In genomic region chr7:14734839-14735321, GRCh38 we compare ENCODE assay signal across 12 cellular contexts.
A peak's percentile ranks its signal among the peaks of the same experiment; 100 is the strongest.
DNase-seq lines count a peak whose midpoint lies in the region; ATAC-seq, FAIRE-seq and TF ChIP-seq lines count a peak whose summit lies in the region.
"Had no signal": no experiment of that assay in that cellular context is flagged by ENCODE, and none has a peak within 500 bp of the region (broad histone marks: within the 10 kb centered on the region; RNA-seq: fewer than 3 reads in every experiment).

No MANE protein-coding gene starts in this region.

- no peak overlapping the region for H3K4me2 ChIP-seq in mammary epithelial cell (ENCODE audit: insufficient read depth, low read depth, low read length)

- peak overlapping the region; percentile 42 for H3K4me3 ChIP-seq in HUES64 (ENCODE audit: low read length)
- no peak overlapping the region for H3K4me3 ChIP-seq in mammary epithelial cell (replicated peaks in 1 of 3; ENCODE audit: insufficient read depth in 1 of 3, low read depth in 2 of 3, low read length in 3 of 3)
- H3K4me3 ChIP-seq: skin epidermis had no signal

- peak in 1 of 2 donors; percentile 41 for TF ChIP-seq CTCF in mammary epithelial cell (conservative IDR thresholded peaks at IDR 0.05 in 1 of 2, IDR thresholded peaks at IDR 0.05 in 1 of 2; ENCODE audit: extremely low read depth in 1 of 2, insufficient read depth in 1 of 2, low read depth in 1 of 2, low read length in 2 of 2)

- H3K9ac ChIP-seq in HUES64 (ENCODE audit: low read depth, low read length), result peak overlapping the region; percentile 11; the same call in 1 of the 2 replicates
- H3K9ac ChIP-seq in mammary epithelial cell (ENCODE audit: insufficient read depth, low read length), result no peak overlapping the region

- no peaks in the 10 kb centered on the region for H3K27me3 ChIP-seq in HUES64 (ENCODE audit: insufficient read depth, low read length)
- no peaks in the 10 kb centered on the region for H3K27me3 ChIP-seq in mammary epithelial cell (ENCODE audit: insufficient read depth, low read length)

- ATAC-seq in GM19023 (IDR thresholded peaks at IDR 0.05; ENCODE audit: unreplicated experiment) (no peak), GM21526 (IDR thresholded peaks at IDR 0.05; ENCODE audit: low FRiP score, unreplicated experiment) (no peak)
- ATAC-seq: activated T-cell treated with anti-CD3 and anti-CD28 coated beads, Interleukin-2, amount 50 U/mL, for 72 hours had no signal

- WGBS in HUES64, result 19% methylated on average over 9 of the region's 9 CpGs
- WGBS in mammary epithelial cell (ENCODE audit: low coverage, missing lambda C conversion rate), result 22% methylated on average over 3 of the region's 9 CpGs

- intact Hi-C loops in mammary epithelial cell (cut with micrococcal nuclease), result no loop called here

- peak overlapping the region; percentile 27 for H2AFZ ChIP-seq in mammary epithelial cell (ENCODE audit: low read depth, low read length)

- no peaks in the 10 kb centered on the region for H3K79me2 ChIP-seq in mammary epithelial cell (ENCODE audit: insufficient read depth, low read length)

- H3K4me1 ChIP-seq in HUES64 (ENCODE audit: insufficient read depth, low read length) (no peaks in the 10 kb centered on the region), mammary epithelial cell (ENCODE audit: insufficient read depth, low read length) (peaks cover 7% of the 10 kb centered on the region)

- no peaks in the 10 kb centered on the region for H4K20me1 ChIP-seq in mammary epithelial cell (ENCODE audit: insufficient read depth, low read length)

- dilution Hi-C loops in mammary epithelial cell (cut with HindIII; ENCODE audit: low sequenced_read_pairs), result no loop called here

- no peaks in the 10 kb centered on the region for H3K9me3 ChIP-seq in HUES64 (ENCODE audit: insufficient read depth, low read depth, low read length)
- H3K9me3 ChIP-seq in mammary epithelial cell (replicated peaks; ENCODE audit: insufficient read depth, low read length), result no peaks in the 10 kb centered on the region

- FAIRE-seq in urothelium cell line (lab: Jason Lieb, UNC), result no peak
- FAIRE-seq: frontal cortex had no signal

- CTCF ChIA-PET in mammary epithelial cell (lab: Charles Lee; ENCODE audit: low non-redundant PET), result no interaction called here

- H3K27ac ChIP-seq in HUES64 (ENCODE audit: low read depth, low read length) (no peak overlapping the region), mammary epithelial cell (ENCODE audit: insufficient read depth, low read depth, low read length) (no peak overlapping the region)
- H3K27ac ChIP-seq: skin epidermis had no signal

- H3K36me3 ChIP-seq in HUES64 (ENCODE audit: insufficient read depth, low read length) (no peaks in the 10 kb centered on the region), mammary epithelial cell (ENCODE audit: insufficient read depth, low read length) (no peaks in the 10 kb centered on the region)

- BruUV-seq in mammary epithelial cell (replicated peaks; lab: Mats Ljungman, UMichigan), result no TSS peak

- peak; percentile 11 for DNase-seq in COR-L47 (lab: John Stamatoyannopoulos, UW)
- DNase-seq in mammary epithelial cell, result no peak
- peak; percentile 92 for DNase-seq in iPS-NIHi7 (ENCODE audit: extremely low spot score)
- no peak for DNase-seq in urothelium cell line (ENCODE audit: low spot score)
- DNase-seq in cerebellum (ENCODE audit: low spot score), result no peak
- DNase-seq: activated T-cell treated with anti-CD3 and anti-CD28 coated beads, Interleukin-2, amount 50 U/mL, for 72 hours; stimulated activated CD8-positive, alpha-beta memory T cell treated with anti-CD3 and anti-CD28 coated beads, Interleukin-4, amount 100 ng/mL, for 48 hours had no signal

- in situ Hi-C loops in mammary epithelial cell (cut with MboI; ENCODE audit: low sequenced_read_pairs in 2 of 2), result loop anchor here in 1 of 2 donors (25.0 kb wide), 1 partner anchor 1327 kb away; no protein-coding TSS in a partner anchor

Comparison
In these comparisons a context has a peak if more than half of its experiments do, and no peak if none do; other contexts are left out.
1. DNase-seq: peak in COR-L47 (single experiment) and iPS-NIHi7 (single experiment); none in mammary epithelial cell (single experiment), urothelium cell line (single experiment) and cerebellum (single experiment).